ENCODE assay signal across 21 cellular contexts in the genomic region with DNA sequence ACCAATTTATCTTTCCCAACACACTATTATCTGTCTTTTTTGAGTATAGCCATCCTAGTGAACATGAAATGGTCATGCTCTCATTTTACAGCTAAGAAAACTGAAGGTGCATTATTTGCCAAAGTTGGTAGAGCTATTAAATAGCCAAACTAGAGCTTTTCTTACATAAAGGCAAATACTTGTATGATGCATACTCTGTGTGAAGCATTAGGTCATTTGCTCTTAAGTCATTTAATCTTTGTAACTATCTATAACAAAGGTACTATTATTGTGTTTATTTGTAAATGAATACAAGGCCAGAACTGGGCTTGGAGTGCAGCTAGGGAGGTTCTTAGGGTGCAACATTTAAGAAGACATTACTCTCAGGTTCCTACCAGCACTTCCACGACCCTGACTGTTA.
"Had no signal": no experiment of that assay in that cellular context is flagged by ENCODE, and none has a peak within 500 bp of the region (broad histone marks: within the 10 kb centered on the region; RNA-seq: fewer than 3 reads in every experiment).

No MANE protein-coding gene starts in this region.

- DNase-seq: activated CD4-positive, alpha-beta T cell treated with anti-CD3 and anti-CD28 coated beads, Interleukin-2, amount 10 ng/mL, durations not matched to agents 7 days and 5 days; activated CD4-positive, CD25-positive, alpha-beta regulatory T cell treated with anti-CD3 and anti-CD28 coated beads, Interleukin-2, amount 50 U/mL, for 72 hours; activated CD8-positive, alpha-beta memory T cell treated with anti-CD3 and anti-CD28 coated beads, Interleukin-2, amount 10 ng/mL, durations not matched to agents 7 days and 5 days; activated CD8-positive, alpha-beta T cell treated with anti-CD3 and anti-CD28 coated beads for 36 hours; activated gamma-delta T cell; activated naive CD4-positive, alpha-beta T cell treated with anti-CD3 and anti-CD28 coated beads, Interleukin-2, amount 50 U/mL, for 16 hours; activated naive CD8-positive, alpha-beta T cell treated with anti-CD3 and anti-CD28 coated beads, Interleukin-2, amount 50 U/mL, for 24 hours; activated T-cell treated with anti-CD3 and anti-CD28 coated beads for 4 hours; glutamatergic neuron; hippocampal formation; retina; stimulated activated CD4-positive, alpha-beta T cell treated with anti-CD3 and anti-CD28 coated beads, Interleukin-1b, Interleukin-23, amount 100 ng/mL, for 48 hours; stimulated activated naive CD8-positive, alpha-beta T cell treated with anti-CD3 and anti-CD28 coated beads, Interleukin-15, amount 100 ng/mL, for 72 hours; T-helper 2 cell had no signal

- H3K9me3 Mint-ChIP-seq: activated CD4-positive, alpha-beta T cell treated with anti-CD3 and anti-CD28 coated beads, Interleukin-2, amount 10 ng/mL, durations not matched to agents 7 days and 5 days; activated CD8-positive, alpha-beta T cell treated with anti-CD3 and anti-CD28 coated beads for 36 hours; activated naive CD8-positive, alpha-beta T cell treated with anti-CD3 and anti-CD28 coated beads, Interleukin-2, amount 50 U/mL, for 24 hours; activated T-helper 1 cell treated with anti-CD3 and anti-CD28 coated beads, Interleukin-12 subunit alpha, Interleukin-12 subunit beta, Interleukin-2, Interleukin-4 antibody, amounts not matched to agents 30 ng/mL and 10 ng/mL and 1 ng/mL, durations not matched to agents 14 hours and 24 hours and 36 hours; memory B cell; natural killer cell treated with Interleukin-12 subunit alpha and Interleukin-12 subunit beta and Interleukin-15 and Interleukin-18, amount 100 ng/mL, for 72 hours; stimulated activated naive CD8-positive, alpha-beta T cell treated with anti-CD3 and anti-CD28 coated beads, Interleukin-15, amount 100 ng/mL, for 72 hours had no signal

- H3K27me3 Mint-ChIP-seq: activated CD8-positive, alpha-beta memory T cell treated with anti-CD3 and anti-CD28 coated beads, Interleukin-2, amount 10 ng/mL, durations not matched to agents 7 days and 5 days had no signal

- H3K36me3 Mint-ChIP-seq: activated CD8-positive, alpha-beta memory T cell treated with anti-CD3 and anti-CD28 coated beads, Interleukin-2, amount 10 ng/mL, durations not matched to agents 7 days and 5 days; memory B cell; natural killer cell treated with Interleukin-12 subunit alpha and Interleukin-12 subunit beta and Interleukin-15 and Interleukin-18, amount 100 ng/mL, for 72 hours had no signal

- FAIRE-seq: frontal cortex had no signal

- H3K4me3 Mint-ChIP-seq: activated CD4-positive, alpha-beta T cell treated with anti-CD3 and anti-CD28 coated beads, Interleukin-2, amount 10 ng/mL, durations not matched to agents 7 days and 5 days; activated CD8-positive, alpha-beta memory T cell treated with anti-CD3 and anti-CD28 coated beads, Interleukin-2, amount 10 ng/mL, durations not matched to agents 7 days and 5 days; activated CD8-positive, alpha-beta T cell treated with anti-CD3 and anti-CD28 coated beads for 36 hours; activated naive CD8-positive, alpha-beta T cell treated with anti-CD3 and anti-CD28 coated beads, Interleukin-2, amount 50 U/mL, for 24 hours; activated T-helper 1 cell treated with anti-CD3 and anti-CD28 coated beads, Interleukin-12 subunit alpha, Interleukin-12 subunit beta, Interleukin-2, Interleukin-4 antibody, amounts not matched to agents 30 ng/mL and 10 ng/mL and 1 ng/mL, durations not matched to agents 14 hours and 24 hours and 36 hours; memory B cell; natural killer cell treated with Interleukin-12 subunit alpha and Interleukin-12 subunit beta and Interleukin-15 and Interleukin-18, amount 100 ng/mL, for 72 hours; stimulated activated naive CD8-positive, alpha-beta T cell treated with anti-CD3 and anti-CD28 coated beads, Interleukin-15, amount 100 ng/mL, for 72 hours had no signal

- ATAC-seq: activated CD8-positive, alpha-beta memory T cell treated with anti-CD3 and anti-CD28 coated beads, Interleukin-2, amount 10 ng/mL, durations not matched to agents 7 days and 5 days; activated CD8-positive, alpha-beta T cell treated with anti-CD3 and anti-CD28 coated beads for 36 hours; activated naive CD8-positive, alpha-beta T cell treated with anti-CD3 and anti-CD28 coated beads, Interleukin-2, amount 50 U/mL, for 24 hours; natural killer cell treated with Interleukin-12 subunit alpha and Interleukin-12 subunit beta and Interleukin-15 and Interleukin-18, amount 100 ng/mL, for 72 hours; stimulated activated naive CD8-positive, alpha-beta T cell treated with anti-CD3 and anti-CD28 coated beads, Interleukin-15, amount 100 ng/mL, for 72 hours had no signal

- H3K36me3 ChIP-seq: cardiac muscle cell, tibial nerve had no signal

- H3K4me1 Mint-ChIP-seq: activated CD4-positive, alpha-beta T cell treated with anti-CD3 and anti-CD28 coated beads, Interleukin-2, amount 10 ng/mL, durations not matched to agents 7 days and 5 days; activated CD8-positive, alpha-beta memory T cell treated with anti-CD3 and anti-CD28 coated beads, Interleukin-2, amount 10 ng/mL, durations not matched to agents 7 days and 5 days; activated naive CD8-positive, alpha-beta T cell treated with anti-CD3 and anti-CD28 coated beads, Interleukin-2, amount 50 U/mL, for 24 hours; memory B cell; stimulated activated naive CD8-positive, alpha-beta T cell treated with anti-CD3 and anti-CD28 coated beads, Interleukin-15, amount 100 ng/mL, for 72 hours had no signal

- H3K4me3 ChIP-seq: cardiac muscle cell, tibial nerve had no signal

- H3K9me3 ChIP-seq: tibial nerve had no signal

- H3K27ac ChIP-seq: cardiac muscle cell, tibial nerve had no signal

- H3K27ac Mint-ChIP-seq: activated CD4-positive, alpha-beta T cell treated with anti-CD3 and anti-CD28 coated beads, Interleukin-2, amount 10 ng/mL, durations not matched to agents 7 days and 5 days; activated CD8-positive, alpha-beta memory T cell treated with anti-CD3 and anti-CD28 coated beads, Interleukin-2, amount 10 ng/mL, durations not matched to agents 7 days and 5 days; activated CD8-positive, alpha-beta T cell treated with anti-CD3 and anti-CD28 coated beads for 36 hours; activated naive CD8-positive, alpha-beta T cell treated with anti-CD3 and anti-CD28 coated beads, Interleukin-2, amount 50 U/mL, for 24 hours; activated T-helper 1 cell treated with anti-CD3 and anti-CD28 coated beads, Interleukin-12 subunit alpha, Interleukin-12 subunit beta, Interleukin-2, Interleukin-4 antibody, amounts not matched to agents 30 ng/mL and 10 ng/mL and 1 ng/mL, durations not matched to agents 14 hours and 24 hours and 36 hours; memory B cell; natural killer cell treated with Interleukin-12 subunit alpha and Interleukin-12 subunit beta and Interleukin-15 and Interleukin-18, amount 100 ng/mL, for 72 hours; progenitor cell of endocrine pancreas; stimulated activated naive CD8-positive, alpha-beta T cell treated with anti-CD3 and anti-CD28 coated beads, Interleukin-15, amount 100 ng/mL, for 72 hours had no signal

- H3K4me1 ChIP-seq: tibial nerve had no signal

- H3K27me3 ChIP-seq: cardiac muscle cell, tibial nerve had no signal
